ENCODE assay signal across 17 cellular contexts in genomic region chr11:18611196-18611595, GRCh38.
"Had no signal": no experiment of that assay in that cellular context is flagged by ENCODE, and none has a peak within 500 bp of the region (broad histone marks: within the 10 kb centered on the region; RNA-seq: fewer than 3 reads in every experiment).

No MANE protein-coding gene starts in this region.

- H3K9me3 ChIP-seq: left ventricle myocardium inferior, lower lobe of right lung, pancreas, tibial artery, upper lobe of left lung, uterus had no signal

- H3K27ac ChIP-seq: coronary artery, foreskin keratinocyte, left ventricle myocardium inferior, lower lobe of right lung, pancreas, tibial artery, upper lobe of left lung, uterus had no signal

- H3K36me3 ChIP-seq: uterus had no signal

- H3K4me1 ChIP-seq: foreskin keratinocyte, lower lobe of right lung, pancreas, tibial artery, upper lobe of left lung, uterus had no signal

- H3K27me3 ChIP-seq: foreskin keratinocyte, pancreas, tibial artery, upper lobe of left lung, uterus had no signal

- DNase-seq: effector CD4-positive, alpha-beta T cell; foreskin keratinocyte; kidney; left cardiac atrium; left ventricle myocardium inferior; lower lobe of right lung; naive B cell; occipital lobe; pancreas; right cardiac atrium; small intestine; stimulated activated CD4-positive, alpha-beta T cell treated with anti-CD3 and anti-CD28 coated beads, Interleukin-12 subunit alpha, Interleukin-12 subunit beta, amount 100 ng/mL, for 4 hours; stimulated activated naive CD8-positive, alpha-beta T cell treated with anti-CD3 and anti-CD28 coated beads, Interleukin-15, Interleukin-2, amounts not matched to agents 100 U/mL and 50 U/mL, for 24 hours; tibial artery; upper lobe of left lung; uterus had no signal

- H3K4me3 ChIP-seq: coronary artery, left ventricle myocardium inferior, lower lobe of right lung, pancreas, tibial artery, upper lobe of left lung, uterus had no signal
